10 cellular contexts compared by ENCODE assay signal in genomic region chr3:155026999-155027591, GRCh38. TPM values are rescaled to one million over a fixed set of nuclear protein-coding genes. Genes with fewer than 3 reads are reported as not detected.
DNase-seq lines count a peak whose midpoint lies in the region; ATAC-seq and TF ChIP-seq lines count a peak whose summit lies in the region.
"Had no signal": no experiment of that assay in that cellular context is flagged by ENCODE, and none has a peak within 500 bp of the region (broad histone marks: within the 10 kb centered on the region; RNA-seq: fewer than 3 reads in every experiment).

No MANE protein-coding gene starts in this region.

- WGBS in transverse colon (ENCODE audit: low coverage in 1 of 2), 2 donors = 29 to 49% methylated on average over 2 of the region's 2 CpGs

- no peaks in the 10 kb centered on the region for H3K9me3 ChIP-seq in transverse colon

- no peak overlapping the region for H3K4me3 ChIP-seq in transverse colon

- H3K27me3 ChIP-seq in transverse colon = no peaks in the 10 kb centered on the region

- intact Hi-C loops in Right ventricle myocardium superior (cut with DNase I) (no loop called here), Right ventricle myocardium inferior (cut with DNase I) (no loop called here), transverse colon (cut with DNase I; ENCODE audit: low total_unique reads) (no loop called here)

- no peak for TF ChIP-seq EP300 in transverse colon (IDR thresholded peaks at IDR 0.05; ENCODE audit: low read depth)

- peaks cover 0 to 18% (median 5%) of the 10 kb centered on the region in 4 donors for H3K4me1 ChIP-seq in transverse colon

- no peak for DNase-seq in Right ventricle myocardium superior
- DNase-seq in Right ventricle myocardium inferior (ENCODE audit: missing footprints) = no peak
- DNase-seq in SKM-1 treated with dmso at 0.1 percent for 144 hours (lab: John Stamatoyannopoulos, UW; ENCODE audit: unreplicated experiment) = peak; percentile 75
- DNase-seq in foreskin melanocyte = peak; percentile 18
- DNase-seq in transverse colon = peak; percentile 10
- no peak for DNase-seq in activated CD4-positive, CD25-positive, alpha-beta regulatory T cell treated with anti-CD3 and anti-CD28 coated beads, Interleukin-2, amount 50 U/mL, for 72 hours
- no peak for DNase-seq in T-helper 1 cell
- no peak for DNase-seq in activated naive CD4-positive, alpha-beta T cell (lab: John Stamatoyannopoulos, UW)
- DNase-seq: NCI-H187; stimulated activated naive CD4-positive, alpha-beta T cell had no signal

- no peaks in the 10 kb centered on the region for H3K36me3 ChIP-seq in transverse colon

- TF ChIP-seq POLR2A in transverse colon (IDR thresholded peaks at IDR 0.05) = no peak

- in situ Hi-C loops in transverse colon (cut with MboI; ENCODE audit: low pct_ligation_motif_present in 1 of 4, low pct_unique_long_range_greater_than_20kb in 1 of 4, low sequenced_read_pairs in 3 of 4) = loop anchor here in 1 of 4 donors (25.0 kb wide), 1 partner anchor 90 kb away; no protein-coding TSS in a partner anchor

- ATAC-seq in Right ventricle myocardium superior (ENCODE audit: poor library complexity) = peak; percentile 48
- ATAC-seq in Right ventricle myocardium inferior = no peak

- TF ChIP-seq CTCF in transverse colon (IDR thresholded peaks at IDR 0.05) = no peak

- peak overlapping the region in 2 of 4 donors; percentile 47 to 53 for H3K27ac ChIP-seq in transverse colon

RNA-seq across cellular contexts. Expression of gene MME, which starts 53.0 kb away (rescaled TPM):
- 3.2 TPM for total RNA-seq in Right ventricle myocardium superior
- 4.8 TPM for total RNA-seq in Right ventricle myocardium inferior
- 1 to 10 TPM in 1 of 4 donors, under 1 TPM in 2, not detected in 1; 0.82 to 1.1 (median 0.95) TPM for total RNA-seq in transverse colon

Comparison
In these comparisons a context has a peak if more than half of its experiments do, and no peak if none do; other contexts are left out.
1. DNase-seq: peak in SKM-1 treated with dmso at 0.1 percent for 144 hours (single experiment), foreskin melanocyte (single experiment) and transverse colon (single experiment); none in Right ventricle myocardium superior (single experiment), Right ventricle myocardium inferior (single experiment), activated CD4-positive, CD25-positive, alpha-beta regulatory T cell treated with anti-CD3 and anti-CD28 coated beads, Interleukin-2, amount 50 U/mL, for 72 hours (single experiment), T-helper 1 cell (0 of 5) and activated naive CD4-positive, alpha-beta T cell (0 of 4).